In genomic region chr11:118476676-118477075, GRCh38 we compare ENCODE assay signal across 23 cellular contexts. TPM values are rescaled to one million over a fixed set of nuclear protein-coding genes. Genes with fewer than 3 reads are reported as not detected.
DNase-seq lines count a peak whose midpoint lies in the region; ATAC-seq and TF ChIP-seq lines count a peak whose summit lies in the region.
"Had no signal": no experiment of that assay in that cellular context is flagged by ENCODE, and none has a peak within 500 bp of the region (broad histone marks: within the 10 kb centered on the region; RNA-seq: fewer than 3 reads in every experiment).

No MANE protein-coding gene starts in this region.

- H3K27me3 Mint-ChIP-seq in natural killer cell treated with Interleukin-12 subunit alpha and Interleukin-12 subunit beta and Interleukin-15 and Interleukin-18, amount 100 ng/mL, for 72 hours: no peaks in the 10 kb centered on the region
- no peaks in the 10 kb centered on the region for H3K27me3 Mint-ChIP-seq in natural killer cell (ENCODE audit: low read depth in 2 of 2)
- H3K27me3 Mint-ChIP-seq in stimulated activated naive B cell treated with anti-CD40 and anti-IgM and Interleukin-4, amounts not matched to agents 10 μg/mL and 1 μg/mL and 100 μg/mL, for 72 hours: no peaks in the 10 kb centered on the region
- no peaks in the 10 kb centered on the region for H3K27me3 Mint-ChIP-seq in HFFc6 (ENCODE audit: insufficient read depth)

- no peak overlapping the region for H3K4me3 Mint-ChIP-seq in natural killer cell treated with Interleukin-12 subunit alpha and Interleukin-12 subunit beta and Interleukin-15 and Interleukin-18, amount 100 ng/mL, for 72 hours
- no peak overlapping the region for H3K4me3 Mint-ChIP-seq in natural killer cell
- H3K4me3 Mint-ChIP-seq in stimulated activated naive B cell treated with anti-CD40 and anti-IgM and Interleukin-4, amounts not matched to agents 10 μg/mL and 1 μg/mL and 100 μg/mL, for 72 hours: no peak overlapping the region
- no peak overlapping the region for H3K4me3 Mint-ChIP-seq in HFFc6
- H3K4me3 Mint-ChIP-seq: brain had no signal

- intact Hi-C loops in natural killer cell (cut with micrococcal nuclease): no loop called here

- no peak overlapping the region for H2BK15ac ChIP-seq in neuronal stem cell (ENCODE audit: low read length)

- no peak overlapping the region for H3K4me3 ChIP-seq in WERI-Rb-1 (ENCODE audit: low read depth, low read length)
- no peak overlapping the region for H3K4me3 ChIP-seq in fibroblast of mammary gland (ENCODE audit: control insufficient read depth, low read depth, low read length)
- no peak overlapping the region for H3K4me3 ChIP-seq in neuronal stem cell (ENCODE audit: low read length in 2 of 2)
- H3K4me3 ChIP-seq: HAP-1, K562, left ventricle myocardium inferior, mucosa of descending colon, pancreas, sigmoid colon, uterus had no signal

- H2BK5ac ChIP-seq in neuronal stem cell (ENCODE audit: low read length): no peak overlapping the region

- no peaks in the 10 kb centered on the region for H3K4me1 ChIP-seq in neuronal stem cell (ENCODE audit: control insufficient read depth in 2 of 2, insufficient read depth in 1 of 2, low read depth in 1 of 2, low read length in 2 of 2)
- H3K4me1 ChIP-seq: HAP-1, pancreas, sigmoid colon, uterus had no signal

- no peak overlapping the region for H2BK12ac ChIP-seq in neuronal stem cell (ENCODE audit: low read length)

- no peak overlapping the region for H2AFZ ChIP-seq in neuronal stem cell (ENCODE audit: low read length)

- no peak overlapping the region for H2AK5ac ChIP-seq in neuronal stem cell (ENCODE audit: low read depth, low read length)

- H3K27ac ChIP-seq in WERI-Rb-1 (peak overlapping the region; percentile 56), neuronal stem cell (replicated peaks; ENCODE audit: low read length) (no peak overlapping the region)
- H3K27ac ChIP-seq: left ventricle myocardium inferior, pancreas, sigmoid colon, uterus, VCaP had no signal

- DNase-seq in natural killer cell treated with Interleukin-12 subunit alpha and Interleukin-12 subunit beta and Interleukin-15 and Interleukin-18, amount 100 ng/mL, for 72 hours (ENCODE audit: low spot score): no peak
- DNase-seq in natural killer cell: no peak
- peak; percentile 53 for DNase-seq in WERI-Rb-1
- DNase-seq in fibroblast of mammary gland (ENCODE audit: low read depth): peak; percentile 53
- no peak for DNase-seq in stimulated activated naive B cell treated with anti-CD40 and anti-IgM and Interleukin-4, amounts not matched to agents 10 μg/mL and 1 μg/mL and 100 μg/mL, for 72 hours
- DNase-seq in HFFc6: no peak
- no peak for DNase-seq in 8988T
- no peak for DNase-seq in neuronal stem cell (ENCODE audit: low spot score)
- DNase-seq: erythroblast; glutamatergic neuron; left ventricle myocardium inferior; mucosa of descending colon; NCI-H2029 treated with DMSO at 0.1 percent for 48 hours; pancreas; Right ventricle myocardium superior; sigmoid colon; stimulated activated CD4-positive, alpha-beta T cell treated with anti-CD3 and anti-CD28 coated beads, Interleukin-2, amount 100 ng/mL, for 24 hours; uterus had no signal

- H3K36me3 ChIP-seq in WERI-Rb-1 (peaks cover 96% of the 10 kb centered on the region), neuronal stem cell (replicated peaks in 1 of 2; ENCODE audit: control insufficient read depth in 2 of 2, insufficient read depth in 2 of 2, low read length in 2 of 2) (peaks cover 33 to 95% of the 10 kb centered on the region in 2 donors)
- H3K36me3 ChIP-seq: uterus had no signal

- peak overlapping the region; percentile 22 to 36 for H3K27ac Mint-ChIP-seq in natural killer cell treated with Interleukin-12 subunit alpha and Interleukin-12 subunit beta and Interleukin-15 and Interleukin-18, amount 100 ng/mL, for 72 hours
- H3K27ac Mint-ChIP-seq in natural killer cell (peak overlapping the region in 1 of 2 donors; percentile 41), HFFc6 (no peak overlapping the region)
- H3K27ac Mint-ChIP-seq in stimulated activated naive B cell treated with anti-CD40 and anti-IgM and Interleukin-4, amounts not matched to agents 10 μg/mL and 1 μg/mL and 100 μg/mL, for 72 hours: peak overlapping the region; percentile 62

- no peaks in the 10 kb centered on the region for H3K9me3 Mint-ChIP-seq in natural killer cell treated with Interleukin-12 subunit alpha and Interleukin-12 subunit beta and Interleukin-15 and Interleukin-18, amount 100 ng/mL, for 72 hours
- no peaks in the 10 kb centered on the region for H3K9me3 Mint-ChIP-seq in natural killer cell
- H3K9me3 Mint-ChIP-seq in stimulated activated naive B cell treated with anti-CD40 and anti-IgM and Interleukin-4, amounts not matched to agents 10 μg/mL and 1 μg/mL and 100 μg/mL, for 72 hours: no peaks in the 10 kb centered on the region
- H3K9me3 Mint-ChIP-seq in HFFc6: no peaks in the 10 kb centered on the region
- H3K9me3 Mint-ChIP-seq: brain had no signal

- no peak overlapping the region for H3K4ac ChIP-seq in neuronal stem cell (ENCODE audit: low read length)

- H3K23ac ChIP-seq in neuronal stem cell (ENCODE audit: low read depth, low read length, poor library complexity): no peak overlapping the region

- H3K9me3 ChIP-seq in WERI-Rb-1 (ENCODE audit: severe bottlenecking) (no peaks in the 10 kb centered on the region), neuronal stem cell (replicated peaks in 1 of 2; ENCODE audit: control insufficient read depth in 2 of 2, insufficient read depth in 1 of 2, low read depth in 1 of 2, low read length in 2 of 2) (peaks cover 0 to under 1% of the 10 kb centered on the region in 2 donors)
- H3K9me3 ChIP-seq: HAP-1, left ventricle myocardium inferior, mucosa of descending colon, pancreas, sigmoid colon, uterus had no signal

- H2BK120ac ChIP-seq in neuronal stem cell (ENCODE audit: low read depth, low read length): no peak overlapping the region

- no peak overlapping the region for H3K18ac ChIP-seq in neuronal stem cell (ENCODE audit: low read length)

- no peak overlapping the region for H3K9ac ChIP-seq in neuronal stem cell (ENCODE audit: low read depth, low read length, poor library complexity)

- H4K8ac ChIP-seq in neuronal stem cell (ENCODE audit: low read depth, low read length): no peak overlapping the region

- no peak overlapping the region for H3K14ac ChIP-seq in neuronal stem cell (ENCODE audit: low read length)

- peaks cover 52% of the 10 kb centered on the region for H3K36me3 Mint-ChIP-seq in natural killer cell treated with Interleukin-12 subunit alpha and Interleukin-12 subunit beta and Interleukin-15 and Interleukin-18, amount 100 ng/mL, for 72 hours
- H3K36me3 Mint-ChIP-seq in natural killer cell (peaks cover 32% of the 10 kb centered on the region), HFFc6 (ENCODE audit: low read depth) (peaks cover 46% of the 10 kb centered on the region)
- peaks cover 44 to 59% of the 10 kb centered on the region in 2 donors for H3K36me3 Mint-ChIP-seq in stimulated activated naive B cell treated with anti-CD40 and anti-IgM and Interleukin-4, amounts not matched to agents 10 μg/mL and 1 μg/mL and 100 μg/mL, for 72 hours

- no peak overlapping the region for H4K91ac ChIP-seq in neuronal stem cell (ENCODE audit: low read depth, low read length, poor library complexity)

- no CpG with 5 or more reads among the region's 7 CpGs for WGBS in neuronal stem cell (ENCODE audit: extremely low coverage in 2 of 2, insufficient read length in 2 of 2, insufficient replicate concordance in 1 of 2), 2 donors

- H3K4me2 ChIP-seq in neuronal stem cell (ENCODE audit: insufficient read depth, low read length, poor library complexity, severe bottlenecking): no peak overlapping the region

- H3K27me3 ChIP-seq in WERI-Rb-1 (ENCODE audit: insufficient read depth, low read depth, severe bottlenecking) (no peaks in the 10 kb centered on the region), neuronal stem cell (ENCODE audit: control insufficient read depth in 3 of 3, insufficient read depth in 3 of 3, low read depth in 1 of 3, low read length in 3 of 3) (no peaks in the 10 kb centered on the region)
- H3K27me3 ChIP-seq: pancreas, sigmoid colon, uterus had no signal

- ATAC-seq in natural killer cell treated with Interleukin-12 subunit alpha and Interleukin-12 subunit beta and Interleukin-15 and Interleukin-18, amount 100 ng/mL, for 72 hours: no peak
- ATAC-seq in natural killer cell: no peak
- ATAC-seq in stimulated activated naive B cell treated with anti-CD40 and anti-IgM and Interleukin-4, amounts not matched to agents 10 μg/mL and 1 μg/mL and 100 μg/mL, for 72 hours (replicated peaks): no peak
- ATAC-seq: K562, mucosa of descending colon, pancreas had no signal

- peaks cover 23 to 24% of the 10 kb centered on the region in 2 donors for H3K4me1 Mint-ChIP-seq in natural killer cell treated with Interleukin-12 subunit alpha and Interleukin-12 subunit beta and Interleukin-15 and Interleukin-18, amount 100 ng/mL, for 72 hours (ENCODE audit: low read depth in 2 of 2)
- H3K4me1 Mint-ChIP-seq in natural killer cell (peaks cover 18 to 20% of the 10 kb centered on the region in 2 donors), HFFc6 (ENCODE audit: low read depth) (no peaks in the 10 kb centered on the region)
- H3K4me1 Mint-ChIP-seq in stimulated activated naive B cell treated with anti-CD40 and anti-IgM and Interleukin-4, amounts not matched to agents 10 μg/mL and 1 μg/mL and 100 μg/mL, for 72 hours: peaks cover 0 to 2% of the 10 kb centered on the region in 2 donors
- H3K4me1 Mint-ChIP-seq: brain had no signal

- TF ChIP-seq CTCF in natural killer cell (IDR thresholded peaks at IDR 0.05) (no peak), WERI-Rb-1 (IDR thresholded peaks at IDR 0.05; ENCODE audit: low read depth, low read length) (no peak), fibroblast of mammary gland (conservative IDR thresholded peaks at IDR 0.05; ENCODE audit: control insufficient read depth, insufficient read depth, low read depth, low read length) (no peak), HFFc6 (IDR thresholded peaks at IDR 0.05) (no peak)

- no peaks in the 10 kb centered on the region for H3K79me1 ChIP-seq in neuronal stem cell (ENCODE audit: low read depth, low read length)

RNA-seq across cellular contexts. Expression of gene KMT2A, which starts 40.4 kb away (rescaled TPM):
- 100 to 1,000 TPM; 145 to 202 TPM for total RNA-seq in natural killer cell treated with Interleukin-12 subunit alpha and Interleukin-12 subunit beta and Interleukin-15 and Interleukin-18, amount 100 ng/mL, for 72 hours
- total RNA-seq in natural killer cell: 100 to 1,000 TPM; 146 to 176 (median 157) TPM
- total RNA-seq in HFFc6 (2021; fragmentation: NEBNext Ultra II Directional; extraction: Animal tissue kit (Norgen Biotek cat#: 25700)): 10 to 100 TPM; 29.3 to 39.3 (median 34.4) TPM
- polyA plus RNA-seq in neuronal stem cell (2013, experiment 1 of 2): 15.7 TPM
- polyA plus RNA-seq in neuronal stem cell (2013, experiment 2 of 2): 16.0 TPM

RNA-seq across cellular contexts. Expression of gene TTC36, which starts 50.6 kb away (rescaled TPM):
- total RNA-seq in natural killer cell treated with Interleukin-12 subunit alpha and Interleukin-12 subunit beta and Interleukin-15 and Interleukin-18, amount 100 ng/mL, for 72 hours: 1 to 10 TPM; 2.5 to 3.4 TPM
- under 1 TPM in 1 of 3 donors, not detected in 2; 0.43 TPM for total RNA-seq in natural killer cell
- total RNA-seq in HFFc6 (2021; fragmentation: NEBNext Ultra II Directional; extraction: Animal tissue kit (Norgen Biotek cat#: 25700)): under 1 TPM in 5 of 6 experiments, not detected in 1; 0.25 to 0.88 (median 0.52) TPM
- polyA plus RNA-seq in neuronal stem cell (2013, experiment 1 of 2): 0.24 TPM
- polyA plus RNA-seq in neuronal stem cell (2013, experiment 2 of 2): 0.18 TPM
- total RNA-seq: NCI-H460 had no signal

RNA-seq across cellular contexts. Expression of gene TMEM25, which starts 54.3 kb away (rescaled TPM):
- 1 to 10 TPM; 6.9 to 9.8 TPM for total RNA-seq in natural killer cell treated with Interleukin-12 subunit alpha and Interleukin-12 subunit beta and Interleukin-15 and Interleukin-18, amount 100 ng/mL, for 72 hours
- 10 to 100 TPM in 1 of 3 donors, 1 to 10 TPM in 2; 4.1 to 11.0 (median 9.3) TPM for total RNA-seq in natural killer cell
- 10 to 100 TPM; 10.8 to 17.1 (median 14.0) TPM for total RNA-seq in HFFc6 (2021; fragmentation: NEBNext Ultra II Directional; extraction: Animal tissue kit (Norgen Biotek cat#: 25700))
- 22.8 TPM for polyA plus RNA-seq in neuronal stem cell (2013, experiment 1 of 2)
- 22.8 TPM for polyA plus RNA-seq in neuronal stem cell (2013, experiment 2 of 2)

Comparison
In these comparisons a context has a peak if more than half of its experiments do, and no peak if none do; other contexts are left out.
1. DNase-seq: peak in WERI-Rb-1 (single experiment) and fibroblast of mammary gland (single experiment); none in natural killer cell treated with Interleukin-12 subunit alpha and Interleukin-12 subunit beta and Interleukin-15 and Interleukin-18, amount 100 ng/mL, for 72 hours (single experiment), natural killer cell (single experiment), stimulated activated naive B cell treated with anti-CD40 and anti-IgM and Interleukin-4, amounts not matched to agents 10 μg/mL and 1 μg/mL and 100 μg/mL, for 72 hours (single experiment), HFFc6 (single experiment), 8988T (single experiment) and neuronal stem cell (single experiment).